In genomic region chr5:125393416-125393815, GRCh38 we compare ENCODE assay signal across 19 cellular contexts.
DNase-seq lines count a peak whose midpoint lies in the region; ATAC-seq and TF ChIP-seq lines count a peak whose summit lies in the region.
"Had no signal": no experiment of that assay in that cellular context is flagged by ENCODE, and none has a peak within 500 bp of the region (broad histone marks: within the 10 kb centered on the region; RNA-seq: fewer than 3 reads in every experiment).

No MANE protein-coding gene starts in this region.

- no peaks in the 10 kb centered on the region for H3K79me2 ChIP-seq in mammary epithelial cell (ENCODE audit: insufficient read depth, low read length)

- H3K27me3 ChIP-seq in mammary epithelial cell (ENCODE audit: insufficient read depth, low read length), result no peaks in the 10 kb centered on the region
- no peaks in the 10 kb centered on the region for H3K27me3 ChIP-seq in breast epithelium
- no peaks in the 10 kb centered on the region for H3K27me3 ChIP-seq in CD4-positive, alpha-beta memory T cell (ENCODE audit: insufficient read depth, low read length)

- no peaks in the 10 kb centered on the region for H3K27me3 Mint-ChIP-seq in CD4-positive, alpha-beta memory T cell
- H3K27me3 Mint-ChIP-seq: CD4-positive, alpha-beta T cell had no signal

- POLR2A ChIA-PET in CD4-positive, alpha-beta memory T cell (lab: Charles Lee; ENCODE audit: partially characterized antibody), result no interaction called here

- no peaks in the 10 kb centered on the region for H4K20me1 ChIP-seq in mammary epithelial cell (ENCODE audit: insufficient read depth, low read length)

- TF ChIP-seq POLR2A in breast epithelium (IDR thresholded peaks at IDR 0.05), result no peak

- TF ChIP-seq CTCF in mammary epithelial cell (conservative IDR thresholded peaks at IDR 0.05 in 1 of 2, IDR thresholded peaks at IDR 0.05 in 1 of 2; ENCODE audit: extremely low read depth in 1 of 2, insufficient read depth in 1 of 2, low read depth in 1 of 2, low read length in 2 of 2) (no peak), breast epithelium (IDR thresholded peaks at IDR 0.05) (no peak)

- no peak overlapping the region for H3K4me3 ChIP-seq in mammary epithelial cell (replicated peaks in 1 of 3; ENCODE audit: insufficient read depth in 1 of 3, low read depth in 2 of 3, low read length in 3 of 3)
- H3K4me3 ChIP-seq in breast epithelium, result no peak overlapping the region
- H3K4me3 ChIP-seq in CD4-positive, alpha-beta memory T cell (ENCODE audit: low read length in 2 of 2), result no peak overlapping the region
- H3K4me3 ChIP-seq: A549, GM12878 had no signal

- H3K36me3 ChIP-seq in mammary epithelial cell (ENCODE audit: insufficient read depth, low read length) (no peaks in the 10 kb centered on the region), breast epithelium (no peaks in the 10 kb centered on the region)
- H3K36me3 ChIP-seq in CD4-positive, alpha-beta memory T cell (ENCODE audit: insufficient read depth, low read length), result no peaks in the 10 kb centered on the region

- H3K4me1 Mint-ChIP-seq in CD4-positive, alpha-beta memory T cell, result no peaks in the 10 kb centered on the region

- in situ Hi-C loops in mammary epithelial cell (cut with MboI; ENCODE audit: low sequenced_read_pairs in 2 of 2), result no loop called here

- no peak overlapping the region for H3K4me2 ChIP-seq in mammary epithelial cell (ENCODE audit: insufficient read depth, low read depth, low read length)
- H3K4me2 ChIP-seq: A549 had no signal

- no peak overlapping the region for H3K9ac ChIP-seq in mammary epithelial cell (ENCODE audit: insufficient read depth, low read length)

- peaks cover 23% of the 10 kb centered on the region for H3K4me1 ChIP-seq in mammary epithelial cell (ENCODE audit: insufficient read depth, low read length)
- no peaks in the 10 kb centered on the region for H3K4me1 ChIP-seq in breast epithelium
- no peaks in the 10 kb centered on the region for H3K4me1 ChIP-seq in CD4-positive, alpha-beta memory T cell (ENCODE audit: insufficient read depth, low read length)
- H3K4me1 ChIP-seq: A549 had no signal

- no peak for ATAC-seq in HG03108 (IDR thresholded peaks at IDR 0.05; ENCODE audit: unreplicated experiment)
- no peak for ATAC-seq in HG03439 (IDR thresholded peaks at IDR 0.05; ENCODE audit: unreplicated experiment)
- ATAC-seq: A549, GM12878, HCT116 had no signal

- peaks cover 0 to 18% (median 8%) of the 10 kb centered on the region in 8 donors for H3K9me3 Mint-ChIP-seq in CD4-positive, alpha-beta memory T cell

- no peak overlapping the region for H3K4me3 Mint-ChIP-seq in CD4-positive, alpha-beta memory T cell
- H3K4me3 Mint-ChIP-seq: CD4-positive, alpha-beta T cell had no signal

- no peaks in the 10 kb centered on the region for H3K36me3 Mint-ChIP-seq in CD4-positive, alpha-beta memory T cell

- peak overlapping the region; percentile 11 for H2AFZ ChIP-seq in mammary epithelial cell (ENCODE audit: low read depth, low read length)

- peak overlapping the region; percentile 87 for H3K27ac ChIP-seq in mammary epithelial cell (ENCODE audit: insufficient read depth, low read depth, low read length)
- H3K27ac ChIP-seq in breast epithelium, result no peak overlapping the region
- H3K27ac ChIP-seq in CD4-positive, alpha-beta memory T cell (ENCODE audit: low read depth, low read length), result no peak overlapping the region
- H3K27ac ChIP-seq: 22Rv1, A549, C4-2B, HL-60 had no signal

- intact Hi-C loops in mammary epithelial cell (cut with micrococcal nuclease) (no loop called here), breast epithelium (cut with DNase I; ENCODE audit: low total_unique reads) (no loop called here)
- intact Hi-C loops in CD4-positive, alpha-beta memory T cell (cut with micrococcal nuclease), result no loop called here

- no peak overlapping the region for H3K27ac Mint-ChIP-seq in CD4-positive, alpha-beta memory T cell
- H3K27ac Mint-ChIP-seq: CD4-positive, alpha-beta T cell had no signal

- dilution Hi-C loops in mammary epithelial cell (cut with HindIII; ENCODE audit: low sequenced_read_pairs), result no loop called here

- CTCF ChIA-PET in mammary epithelial cell (lab: Charles Lee; ENCODE audit: low non-redundant PET), result no interaction called here
- CTCF ChIA-PET in CD4-positive, alpha-beta memory T cell (lab: Charles Lee; ENCODE audit: partially characterized antibody), result no interaction called here

- BruUV-seq in mammary epithelial cell (replicated peaks; lab: Mats Ljungman, UMichigan), result no TSS peak

- DNase-seq in mammary epithelial cell (no peak), breast epithelium (ENCODE audit: low spot score in 2 of 2) (no peak), RPMI7951 (ENCODE audit: low read depth) (peak; percentile 58), fibroblast of peridontal ligament (ENCODE audit: extremely low read depth) (peak; percentile 63)
- DNase-seq in CD4-positive, alpha-beta memory T cell, result no peak
- no peak for DNase-seq in stimulated activated CD4-positive, alpha-beta T cell treated with anti-CD3 and anti-CD28 coated beads, Interleukin-4, amount 100 ng/mL, for 4 hours
- DNase-seq: AML-193; CD4-positive, alpha-beta T cell; DMS79 treated with DMSO at 0.1 percent for 48 hours; GOT3; H7 had no signal

- H3K9me3 ChIP-seq in mammary epithelial cell (replicated peaks; ENCODE audit: insufficient read depth, low read length) (peaks cover 4% of the 10 kb centered on the region), breast epithelium (no peaks in the 10 kb centered on the region)
- H3K9me3 ChIP-seq in CD4-positive, alpha-beta memory T cell (ENCODE audit: control insufficient read depth in 1 of 2, low read length in 2 of 2), result no peaks in the 10 kb centered on the region
- H3K9me3 ChIP-seq: A549 had no signal

Comparison
In these comparisons a context has a peak if more than half of its experiments do, and no peak if none do; other contexts are left out.
1. DNase-seq: peak in RPMI7951 (single experiment) and fibroblast of peridontal ligament (single experiment); none in mammary epithelial cell (single experiment), breast epithelium (0 of 2), CD4-positive, alpha-beta memory T cell (0 of 5) and stimulated activated CD4-positive, alpha-beta T cell treated with anti-CD3 and anti-CD28 coated beads, Interleukin-4, amount 100 ng/mL, for 4 hours (0 of 2).